22 cellular contexts compared by ENCODE assay signal in the genomic region with DNA sequence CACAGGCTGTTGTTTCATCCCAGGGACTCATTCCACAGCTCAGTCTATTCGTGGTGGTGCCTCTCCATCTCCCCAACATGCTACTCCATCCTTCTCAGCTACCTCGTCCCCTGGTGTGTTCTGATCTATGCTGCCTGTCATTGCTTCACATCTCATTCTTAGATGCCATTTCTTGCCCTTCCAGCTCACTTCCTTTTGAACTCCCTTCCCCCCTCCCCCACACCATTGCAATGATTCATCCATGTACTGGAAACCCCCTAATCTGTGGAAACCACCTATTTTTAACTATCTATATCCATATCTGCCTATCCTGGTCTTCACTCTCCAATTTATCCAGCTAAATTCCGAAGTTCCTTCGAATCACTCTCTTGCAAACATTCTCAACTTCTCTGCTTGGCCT.
A peak's percentile ranks its signal among the peaks of the same experiment; 100 is the strongest.
DNase-seq lines count a peak whose midpoint lies in the region; ATAC-seq, FAIRE-seq and TF ChIP-seq lines count a peak whose summit lies in the region.
"Had no signal": no experiment of that assay in that cellular context is flagged by ENCODE, and none has a peak within 500 bp of the region (broad histone marks: within the 10 kb centered on the region; RNA-seq: fewer than 3 reads in every experiment).

No MANE protein-coding gene starts in this region.

- H3K4me3 ChIP-seq in epithelial cell of esophagus (ENCODE audit: low read length) (no peak overlapping the region), neuronal stem cell (ENCODE audit: low read length in 2 of 2) (no peak overlapping the region), gastrocnemius medialis (no peak overlapping the region)
- H3K4me3 ChIP-seq: HAP-1, left ventricle myocardium inferior had no signal

- H3K36me3 Mint-ChIP-seq in activated CD4-positive, alpha-beta T cell treated with anti-CD3 and anti-CD28 coated beads, Interleukin-2, amount 10 ng/mL, durations not matched to agents 24 days and 14 days (ENCODE audit: low read depth) = no peaks in the 10 kb centered on the region
- H3K36me3 Mint-ChIP-seq: CD14-positive monocyte had no signal

- no peak overlapping the region for H3K4ac ChIP-seq in neuronal stem cell (ENCODE audit: low read length)

- no peak overlapping the region for H2AFZ ChIP-seq in neuronal stem cell (ENCODE audit: low read length)

- H2AK5ac ChIP-seq in neuronal stem cell (ENCODE audit: low read depth, low read length) = no peak overlapping the region

- no peak overlapping the region for H3K23ac ChIP-seq in neuronal stem cell (ENCODE audit: low read depth, low read length, poor library complexity)

- no peak overlapping the region for H3K14ac ChIP-seq in neuronal stem cell (ENCODE audit: low read length)

- H4K91ac ChIP-seq in neuronal stem cell (ENCODE audit: low read depth, low read length, poor library complexity) = no peak overlapping the region

- H2BK12ac ChIP-seq in neuronal stem cell (ENCODE audit: low read length) = no peak overlapping the region

- H3K27me3 ChIP-seq in neuronal stem cell (ENCODE audit: control insufficient read depth in 3 of 3, insufficient read depth in 3 of 3, low read depth in 1 of 3, low read length in 3 of 3) = no peaks in the 10 kb centered on the region
- no peaks in the 10 kb centered on the region for H3K27me3 ChIP-seq in gastrocnemius medialis

- H2BK120ac ChIP-seq in neuronal stem cell (ENCODE audit: low read depth, low read length) = no peak overlapping the region

- FAIRE-seq in RCC 7860 (lab: Jason Lieb, UNC) = no peak
- FAIRE-seq: A204.1, GM19239, urothelium cell line had no signal

- no peaks in the 10 kb centered on the region for H3K36me3 ChIP-seq in neuronal stem cell (replicated peaks in 1 of 2; ENCODE audit: control insufficient read depth in 2 of 2, insufficient read depth in 2 of 2, low read length in 2 of 2)
- no peaks in the 10 kb centered on the region for H3K36me3 ChIP-seq in gastrocnemius medialis
- H3K36me3 ChIP-seq: HAP-1, left ventricle myocardium inferior had no signal

- intact Hi-C loops in activated CD4-positive, alpha-beta T cell treated with anti-CD3 and anti-CD28 coated beads, Interleukin-2, amount 10 ng/mL, durations not matched to agents 24 days and 14 days (cut with micrococcal nuclease) = no loop called here
- intact Hi-C loops in gastrocnemius medialis (cut with DNase I; ENCODE audit: low total_unique reads) = no loop called here

- DNase-seq in activated CD4-positive, alpha-beta T cell treated with anti-CD3 and anti-CD28 coated beads for 48 hours = peak; percentile 4
- no peak for DNase-seq in activated CD4-positive, alpha-beta T cell treated with anti-CD3 and anti-CD28 coated beads, Interleukin-2, amount 10 ng/mL, durations not matched to agents 24 days and 14 days
- DNase-seq in RCC 7860 (ENCODE audit: low spot score) = peak; percentile 60
- DNase-seq in epithelial cell of esophagus (ENCODE audit: low read depth) = peak; percentile 62
- DNase-seq in neuronal stem cell (ENCODE audit: low spot score) = no peak
- no peak for DNase-seq in gastrocnemius medialis
- DNase-seq in NCI-H1105 treated with DMSO at 0.1 percent for 48 hours (lab: John Stamatoyannopoulos, UW) = no peak
- DNase-seq: DMS79 treated with DMSO at 0.1 percent for 48 hours; foreskin melanocyte; Kasumi-1; left ventricle myocardium inferior; NCI-H1417 treated with DMSO at 0.1 percent for 48 hours; NCI-H2227 treated with DMSO at 0.1 percent for 48 hours; nucleus accumbens; stimulated activated CD4-positive, alpha-beta T cell treated with anti-CD3 and anti-CD28 coated beads, Interleukin-1b, Interleukin-23, amount 100 ng/mL, for 48 hours had no signal

- TF ChIP-seq POLR2A in gastrocnemius medialis (IDR thresholded peaks at IDR 0.05) = no peak

- no peak overlapping the region for H3K4me3 Mint-ChIP-seq in activated CD4-positive, alpha-beta T cell treated with anti-CD3 and anti-CD28 coated beads, Interleukin-2, amount 10 ng/mL, durations not matched to agents 24 days and 14 days
- H3K4me3 Mint-ChIP-seq: CD14-positive monocyte had no signal

- H3K27ac Mint-ChIP-seq in activated CD4-positive, alpha-beta T cell treated with anti-CD3 and anti-CD28 coated beads, Interleukin-2, amount 10 ng/mL, durations not matched to agents 24 days and 14 days = no peak overlapping the region
- H3K27ac Mint-ChIP-seq: CD14-positive monocyte had no signal

- H2BK5ac ChIP-seq in neuronal stem cell (ENCODE audit: low read length) = no peak overlapping the region

- TF ChIP-seq CTCF in epithelial cell of esophagus (IDR thresholded peaks at IDR 0.05; ENCODE audit: insufficient read depth, low read depth, low read length, missing control alignments) (no peak), gastrocnemius medialis (IDR thresholded peaks at IDR 0.05 in 4 of 5, conservative IDR thresholded peaks at IDR 0.05 in 1 of 5) (no peak)

- in situ Hi-C loops in gastrocnemius medialis (cut with MboI; ENCODE audit: low sequenced_read_pairs in 4 of 4) = no loop called here

- H3K79me1 ChIP-seq in neuronal stem cell (ENCODE audit: low read depth, low read length) = no peaks in the 10 kb centered on the region

- H2BK15ac ChIP-seq in neuronal stem cell (ENCODE audit: low read length) = no peak overlapping the region

- peak overlapping the region; percentile 30 for H3K9ac ChIP-seq in neuronal stem cell (ENCODE audit: low read depth, low read length, poor library complexity)

- H3K4me1 ChIP-seq in neuronal stem cell (ENCODE audit: control insufficient read depth in 2 of 2, insufficient read depth in 1 of 2, low read depth in 1 of 2, low read length in 2 of 2) = peaks cover 0 to 4% of the 10 kb centered on the region in 2 donors
- H3K4me1 ChIP-seq in gastrocnemius medialis = no peaks in the 10 kb centered on the region
- H3K4me1 ChIP-seq: HAP-1, left ventricle myocardium inferior had no signal

- H3K27ac ChIP-seq in neuronal stem cell (replicated peaks; ENCODE audit: low read length) = no peak overlapping the region
- H3K27ac ChIP-seq in gastrocnemius medialis = no peak overlapping the region
- H3K27ac ChIP-seq: left ventricle myocardium inferior had no signal

- no peaks in the 10 kb centered on the region for H3K27me3 Mint-ChIP-seq in activated CD4-positive, alpha-beta T cell treated with anti-CD3 and anti-CD28 coated beads, Interleukin-2, amount 10 ng/mL, durations not matched to agents 24 days and 14 days

- H3K4me1 Mint-ChIP-seq in activated CD4-positive, alpha-beta T cell treated with anti-CD3 and anti-CD28 coated beads, Interleukin-2, amount 10 ng/mL, durations not matched to agents 24 days and 14 days = no peaks in the 10 kb centered on the region
- H3K4me1 Mint-ChIP-seq: CD14-positive monocyte had no signal

- H3K4me2 ChIP-seq in neuronal stem cell (ENCODE audit: insufficient read depth, low read length, poor library complexity, severe bottlenecking) = no peak overlapping the region

- WGBS in neuronal stem cell (ENCODE audit: extremely low coverage in 2 of 2, insufficient read length in 2 of 2, insufficient replicate concordance in 1 of 2), 2 donors = no CpG with 5 or more reads among the region's 4 CpGs

- ATAC-seq in HG03457 (IDR thresholded peaks at IDR 0.05; ENCODE audit: unreplicated experiment) = no peak
- ATAC-seq in gastrocnemius medialis = no peak
- ATAC-seq: sciatic nerve had no signal

- H4K8ac ChIP-seq in neuronal stem cell (ENCODE audit: low read depth, low read length) = no peak overlapping the region

- no peak overlapping the region for H3K18ac ChIP-seq in neuronal stem cell (ENCODE audit: low read length)

- H3K9me3 ChIP-seq in neuronal stem cell (replicated peaks in 1 of 2; ENCODE audit: control insufficient read depth in 2 of 2, insufficient read depth in 1 of 2, low read depth in 1 of 2, low read length in 2 of 2) (no peaks in the 10 kb centered on the region), gastrocnemius medialis (no peaks in the 10 kb centered on the region)
- H3K9me3 ChIP-seq: HAP-1, left ventricle myocardium inferior had no signal

- no peaks in the 10 kb centered on the region for H3K9me3 Mint-ChIP-seq in activated CD4-positive, alpha-beta T cell treated with anti-CD3 and anti-CD28 coated beads, Interleukin-2, amount 10 ng/mL, durations not matched to agents 24 days and 14 days

Comparison
In these comparisons a context has a peak if more than half of its experiments do, and no peak if none do; other contexts are left out.
1. DNase-seq: peak in activated CD4-positive, alpha-beta T cell treated with anti-CD3 and anti-CD28 coated beads for 48 hours (single experiment), RCC 7860 (single experiment) and epithelial cell of esophagus (single experiment); none in activated CD4-positive, alpha-beta T cell treated with anti-CD3 and anti-CD28 coated beads, Interleukin-2, amount 10 ng/mL, durations not matched to agents 24 days and 14 days (single experiment), neuronal stem cell (single experiment), gastrocnemius medialis (0 of 2) and NCI-H1105 treated with DMSO at 0.1 percent for 48 hours (single experiment).